1 cellular context compared by ENCODE assay signal in the genomic region with DNA sequence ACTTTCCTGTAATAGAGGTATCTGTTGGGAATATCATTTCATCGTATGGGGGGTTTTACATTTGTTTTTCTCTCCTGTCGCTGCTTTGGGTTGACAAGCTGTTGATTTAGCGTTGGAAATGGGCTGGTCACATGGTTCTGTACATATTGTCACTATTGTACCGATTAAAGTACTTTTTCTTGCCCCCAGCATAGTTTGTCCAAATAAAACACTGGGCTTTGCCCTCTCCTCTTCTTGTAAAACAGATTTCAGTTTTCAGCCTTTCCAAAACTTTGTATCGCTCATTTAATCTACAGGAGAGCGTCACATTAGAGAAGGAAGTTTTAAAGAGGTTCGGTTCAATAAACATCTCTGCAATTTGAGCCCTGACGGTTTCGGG.
TF ChIP-seq lines count a peak whose summit lies in the region.

No MANE protein-coding gene starts in this region.

TF ChIP-seq in HepG2, 621 proteins besides CTCF, POLR2A, EP300 and RAD21:
- no peak for TF ChIP-seq NR2C2 (CRISPR knock-in tag; IDR thresholded peaks at IDR 0.05; ENCODE audit: borderline replicate concordance)
- TF ChIP-seq, protein P1, sequence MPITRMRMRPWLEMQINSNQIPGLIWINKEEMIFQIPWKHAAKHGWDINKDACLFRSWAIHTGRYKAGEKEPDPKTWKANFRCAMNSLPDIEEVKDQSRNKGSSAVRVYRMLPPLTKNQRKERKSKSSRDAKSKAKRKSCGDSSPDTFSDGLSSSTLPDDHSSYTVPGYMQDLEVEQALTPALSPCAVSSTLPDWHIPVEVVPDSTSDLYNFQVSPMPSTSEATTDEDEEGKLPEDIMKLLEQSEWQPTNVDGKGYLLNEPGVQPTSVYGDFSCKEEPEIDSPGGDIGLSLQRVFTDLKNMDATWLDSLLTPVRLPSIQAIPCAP (CRISPR knock-in tag; IDR thresholded peaks at IDR 0.05; ENCODE audit: low read depth), result no peak
- TF ChIP-seq SAP130 (CRISPR knock-in tag; IDR thresholded peaks at IDR 0.05; ENCODE audit: low read depth), result 0 out of 2 replicates have a peak, but pooled peaks have one; percentile 3
- TF ChIP-seq ZNF20 (CRISPR knock-in tag; IDR thresholded peaks at IDR 0.05), result 0 out of 2 replicates have a peak, but pooled peaks have one; percentile 39
- TF ChIP-seq SATB2 (CRISPR knock-in tag; IDR thresholded peaks at IDR 0.05), result no peak
- no peak for TF ChIP-seq EHMT2 (IDR thresholded peaks at IDR 0.05; ENCODE audit: borderline replicate concordance, low read depth, low read length)
- TF ChIP-seq, protein P2, sequence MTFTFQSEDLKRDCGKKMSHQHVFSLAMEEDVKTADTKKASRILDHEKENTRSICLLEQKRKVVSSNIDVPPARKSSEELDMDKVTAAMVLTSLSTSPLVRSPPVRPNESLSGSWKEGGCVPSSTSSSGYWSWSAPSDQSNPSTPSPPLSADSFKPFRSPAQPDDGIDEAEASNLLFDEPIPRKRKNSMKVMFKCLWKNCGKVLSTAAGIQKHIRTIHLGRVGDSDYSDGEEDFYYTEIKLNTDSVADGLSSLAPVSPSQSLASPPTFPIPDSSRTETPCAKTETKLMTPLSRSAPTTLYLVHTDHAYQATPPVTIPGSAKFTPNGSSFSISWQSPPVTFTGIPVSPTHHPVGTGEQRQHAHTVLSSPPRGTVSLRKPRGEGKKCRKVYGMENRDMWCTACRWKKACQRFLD (CRISPR knock-in tag; IDR thresholded peaks at IDR 0.05; ENCODE audit: borderline replicate concordance), result no peak
- TF ChIP-seq, protein P3, sequence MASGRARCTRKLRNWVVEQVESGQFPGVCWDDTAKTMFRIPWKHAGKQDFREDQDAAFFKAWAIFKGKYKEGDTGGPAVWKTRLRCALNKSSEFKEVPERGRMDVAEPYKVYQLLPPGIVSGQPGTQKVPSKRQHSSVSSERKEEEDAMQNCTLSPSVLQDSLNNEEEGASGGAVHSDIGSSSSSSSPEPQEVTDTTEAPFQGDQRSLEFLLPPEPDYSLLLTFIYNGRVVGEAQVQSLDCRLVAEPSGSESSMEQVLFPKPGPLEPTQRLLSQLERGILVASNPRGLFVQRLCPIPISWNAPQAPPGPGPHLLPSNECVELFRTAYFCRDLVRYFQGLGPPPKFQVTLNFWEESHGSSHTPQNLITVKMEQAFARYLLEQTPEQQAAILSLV (CRISPR knock-in tag; IDR thresholded peaks at IDR 0.05; ENCODE audit: borderline replicate concordance), result no peak
- TF ChIP-seq, protein P4, sequence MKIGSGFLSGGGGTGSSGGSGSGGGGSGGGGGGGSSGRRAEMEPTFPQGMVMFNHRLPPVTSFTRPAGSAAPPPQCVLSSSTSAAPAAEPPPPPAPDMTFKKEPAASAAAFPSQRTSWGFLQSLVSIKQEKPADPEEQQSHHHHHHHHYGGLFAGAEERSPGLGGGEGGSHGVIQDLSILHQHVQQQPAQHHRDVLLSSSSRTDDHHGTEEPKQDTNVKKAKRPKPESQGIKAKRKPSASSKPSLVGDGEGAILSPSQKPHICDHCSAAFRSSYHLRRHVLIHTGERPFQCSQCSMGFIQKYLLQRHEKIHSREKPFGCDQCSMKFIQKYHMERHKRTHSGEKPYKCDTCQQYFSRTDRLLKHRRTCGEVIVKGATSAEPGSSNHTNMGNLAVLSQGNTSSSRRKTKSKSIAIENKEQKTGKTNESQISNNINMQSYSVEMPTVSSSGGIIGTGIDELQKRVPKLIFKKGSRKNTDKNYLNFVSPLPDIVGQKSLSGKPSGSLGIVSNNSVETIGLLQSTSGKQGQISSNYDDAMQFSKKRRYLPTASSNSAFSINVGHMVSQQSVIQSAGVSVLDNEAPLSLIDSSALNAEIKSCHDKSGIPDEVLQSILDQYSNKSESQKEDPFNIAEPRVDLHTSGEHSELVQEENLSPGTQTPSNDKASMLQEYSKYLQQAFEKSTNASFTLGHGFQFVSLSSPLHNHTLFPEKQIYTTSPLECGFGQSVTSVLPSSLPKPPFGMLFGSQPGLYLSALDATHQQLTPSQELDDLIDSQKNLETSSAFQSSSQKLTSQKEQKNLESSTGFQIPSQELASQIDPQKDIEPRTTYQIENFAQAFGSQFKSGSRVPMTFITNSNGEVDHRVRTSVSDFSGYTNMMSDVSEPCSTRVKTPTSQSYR (CRISPR knock-in tag; IDR thresholded peaks at IDR 0.05; ENCODE audit: borderline replicate concordance), result no peak
- TF ChIP-seq, protein P5, sequence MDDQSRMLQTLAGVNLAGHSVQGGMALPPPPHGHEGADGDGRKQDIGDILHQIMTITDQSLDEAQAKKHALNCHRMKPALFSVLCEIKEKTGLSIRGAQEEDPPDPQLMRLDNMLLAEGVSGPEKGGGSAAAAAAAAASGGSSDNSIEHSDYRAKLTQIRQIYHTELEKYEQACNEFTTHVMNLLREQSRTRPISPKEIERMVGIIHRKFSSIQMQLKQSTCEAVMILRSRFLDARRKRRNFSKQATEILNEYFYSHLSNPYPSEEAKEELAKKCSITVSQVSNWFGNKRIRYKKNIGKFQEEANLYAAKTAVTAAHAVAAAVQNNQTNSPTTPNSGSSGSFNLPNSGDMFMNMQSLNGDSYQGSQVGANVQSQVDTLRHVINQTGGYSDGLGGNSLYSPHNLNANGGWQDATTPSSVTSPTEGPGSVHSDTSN (CRISPR knock-in tag; IDR thresholded peaks at IDR 0.05; ENCODE audit: borderline replicate concordance), result no peak
- TF ChIP-seq, protein P6, sequence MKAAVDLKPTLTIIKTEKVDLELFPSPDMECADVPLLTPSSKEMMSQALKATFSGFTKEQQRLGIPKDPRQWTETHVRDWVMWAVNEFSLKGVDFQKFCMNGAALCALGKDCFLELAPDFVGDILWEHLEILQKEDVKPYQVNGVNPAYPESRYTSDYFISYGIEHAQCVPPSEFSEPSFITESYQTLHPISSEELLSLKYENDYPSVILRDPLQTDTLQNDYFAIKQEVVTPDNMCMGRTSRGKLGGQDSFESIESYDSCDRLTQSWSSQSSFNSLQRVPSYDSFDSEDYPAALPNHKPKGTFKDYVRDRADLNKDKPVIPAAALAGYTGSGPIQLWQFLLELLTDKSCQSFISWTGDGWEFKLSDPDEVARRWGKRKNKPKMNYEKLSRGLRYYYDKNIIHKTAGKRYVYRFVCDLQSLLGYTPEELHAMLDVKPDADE (CRISPR knock-in tag; IDR thresholded peaks at IDR 0.05), result no peak
- no peak for TF ChIP-seq NR2F6 (IDR thresholded peaks at IDR 0.05)
- no peak for TF ChIP-seq NR2F6 (CRISPR knock-in tag; IDR thresholded peaks at IDR 0.05)
